ENCODE assay signal across 16 cellular contexts in genomic region chr6:31573239-31574105, GRCh38. TPM values are rescaled to one million over a fixed set of nuclear protein-coding genes. Genes with fewer than 3 reads are reported as not detected.
DNase-seq lines count a peak whose midpoint lies in the region; ATAC-seq and TF ChIP-seq lines count a peak whose summit lies in the region.
"Had no signal": no experiment of that assay in that cellular context is flagged by ENCODE, and none has a peak within 500 bp of the region (broad histone marks: within the 10 kb centered on the region; RNA-seq: fewer than 3 reads in every experiment).

No MANE protein-coding gene starts in this region.

- H3K79me1 ChIP-seq in trophoblast cell (ENCODE audit: low read length): peaks cover 38% of the 10 kb centered on the region

- H3K4me3 ChIP-seq in OCI-LY3 (ENCODE audit: low read length): peak overlapping the region; percentile 98
- H3K4me3 ChIP-seq in trophoblast cell (ENCODE audit: low read depth, low read length): no peak overlapping the region
- H3K4me3 ChIP-seq: cardiac muscle cell, SK-N-MC, tibial artery had no signal

- H3K36me3 ChIP-seq in OCI-LY3 (replicated peaks; ENCODE audit: low read depth, low read length) (peaks cover 45% of the 10 kb centered on the region), trophoblast cell (ENCODE audit: control insufficient read depth in 1 of 2, insufficient read depth in 2 of 2, low read length in 2 of 2) (no peaks in the 10 kb centered on the region)
- H3K36me3 ChIP-seq: cardiac muscle cell, tibial artery had no signal

- no peaks in the 10 kb centered on the region for H3K27me3 Mint-ChIP-seq in activated T-cell treated with anti-CD3 and anti-CD28 coated beads, Interleukin-2, amount 50 U/mL, for 4 hours (ENCODE audit: low read depth)
- no peaks in the 10 kb centered on the region for H3K27me3 Mint-ChIP-seq in central memory CD8-positive, alpha-beta T cell

- H2AK5ac ChIP-seq in trophoblast cell (ENCODE audit: low read length): peak overlapping the region; percentile 96

- peak overlapping the region; percentile 99 for H3K27ac Mint-ChIP-seq in central memory CD8-positive, alpha-beta T cell (ENCODE audit: low read depth)

- H3K9me3 ChIP-seq in OCI-LY3 (ENCODE audit: insufficient read depth, low read length) (no peaks in the 10 kb centered on the region), trophoblast cell (ENCODE audit: insufficient read depth, low read depth, low read length) (no peaks in the 10 kb centered on the region)
- H3K9me3 ChIP-seq: tibial artery had no signal

- peak overlapping the region; percentile 96 for H3K4me3 Mint-ChIP-seq in activated T-cell treated with anti-CD3 and anti-CD28 coated beads, Interleukin-2, amount 50 U/mL, for 4 hours
- peak overlapping the region; percentile 91 for H3K4me3 Mint-ChIP-seq in central memory CD8-positive, alpha-beta T cell

- H3K23ac ChIP-seq in trophoblast cell (ENCODE audit: low read length): no peak overlapping the region

- H2BK5ac ChIP-seq in trophoblast cell (ENCODE audit: low read depth, low read length, poor library complexity): peak overlapping the region; percentile 45

- H3K18ac ChIP-seq in trophoblast cell (ENCODE audit: low read length): peak overlapping the region; percentile 69

- peaks cover 25% of the 10 kb centered on the region for H4K20me1 ChIP-seq in OCI-LY3 (ENCODE audit: insufficient read depth, low read length)

- peak overlapping the region; percentile 50 for H3K14ac ChIP-seq in trophoblast cell (ENCODE audit: low read length)

- TF ChIP-seq CTCF in OCI-LY3 (IDR thresholded peaks at IDR 0.05; ENCODE audit: low read depth, low read length): no peak

- no CpG with 5 or more reads among the region's 9 CpGs for WGBS in trophoblast cell (ENCODE audit: extremely low coverage, insufficient coverage, insufficient read length)

- H2BK12ac ChIP-seq in trophoblast cell (ENCODE audit: low read length): peak overlapping the region; percentile 93

- peak overlapping the region; percentile 80 for H2BK120ac ChIP-seq in trophoblast cell (ENCODE audit: insufficient read depth, low read length, poor library complexity)

- peaks cover 77% of the 10 kb centered on the region for H3K4me1 Mint-ChIP-seq in activated T-cell treated with anti-CD3 and anti-CD28 coated beads, Interleukin-2, amount 50 U/mL, for 4 hours (ENCODE audit: low read depth)
- H3K4me1 Mint-ChIP-seq in central memory CD8-positive, alpha-beta T cell: peaks cover 89% of the 10 kb centered on the region

- H3K27me3 ChIP-seq in OCI-LY3 (ENCODE audit: low read depth, low read length): no peaks in the 10 kb centered on the region
- H3K27me3 ChIP-seq in trophoblast cell (ENCODE audit: insufficient read depth, low read length): no peaks in the 10 kb centered on the region
- H3K27me3 ChIP-seq: cardiac muscle cell had no signal

- H2AFZ ChIP-seq in OCI-LY3 (ENCODE audit: low read depth, low read length) (no peak overlapping the region), trophoblast cell (ENCODE audit: insufficient read depth, low read length, poor library complexity) (no peak overlapping the region)
- H2AFZ ChIP-seq: parathyroid adenoma had no signal

- H3K27ac ChIP-seq in OCI-LY3 (ENCODE audit: low read length): peak overlapping the region; percentile 100
- H3K27ac ChIP-seq in trophoblast cell (ENCODE audit: low read depth, low read length): no peak overlapping the region
- H3K27ac ChIP-seq: cardiac muscle cell, parathyroid adenoma, SK-N-MC, tibial artery had no signal

- H3K4me2 ChIP-seq in OCI-LY3 (ENCODE audit: low read length): peak overlapping the region; percentile 100
- H3K4me2 ChIP-seq in trophoblast cell (ENCODE audit: low read length): no peak overlapping the region

- DNase-seq in activated T-cell treated with anti-CD3 and anti-CD28 coated beads, Interleukin-2, amount 50 U/mL, for 4 hours: no peak
- no peak for DNase-seq in activated T-cell treated with anti-CD3 and anti-CD28 coated beads, Interleukin-2, amount 50 U/mL, for 1 hour
- no peak for DNase-seq in central memory CD8-positive, alpha-beta T cell (ENCODE audit: low spot score in 2 of 2)
- peak in 1 of 2 donors; percentile 26 for DNase-seq in trophoblast cell
- no peak for DNase-seq in DMS53 treated with DMSO at 0.1 percent for 48 hours (lab: John Stamatoyannopoulos, UW; ENCODE audit: unreplicated experiment)
- DNase-seq: activated gamma-delta T cell, NCI-H1105, tibial artery had no signal

- H3K79me2 ChIP-seq in OCI-LY3 (ENCODE audit: low read length) (peaks cover 96% of the 10 kb centered on the region), trophoblast cell (ENCODE audit: control insufficient read depth, insufficient read depth, low read length, poor library complexity) (no peaks in the 10 kb centered on the region)
- H3K79me2 ChIP-seq: parathyroid adenoma had no signal

- peak overlapping the region; percentile 51 for H4K8ac ChIP-seq in trophoblast cell (ENCODE audit: low read depth, low read length)

- H4K91ac ChIP-seq in trophoblast cell (ENCODE audit: low read depth, low read length): peak overlapping the region; percentile 82

- H3K4me1 ChIP-seq in OCI-LY3 (ENCODE audit: low read length): peaks cover 59% of the 10 kb centered on the region
- peaks cover 41 to 49% of the 10 kb centered on the region in 2 experiments for H3K4me1 ChIP-seq in trophoblast cell (ENCODE audit: control insufficient read depth in 1 of 2, insufficient read depth in 2 of 2, low read length in 2 of 2)
- H3K4me1 ChIP-seq: parathyroid adenoma, tibial artery had no signal

- H4K12ac ChIP-seq in trophoblast cell (ENCODE audit: low read depth, low read length): no peak overlapping the region

- H3K36me3 Mint-ChIP-seq in activated T-cell treated with anti-CD3 and anti-CD28 coated beads, Interleukin-2, amount 50 U/mL, for 4 hours (ENCODE audit: insufficient read depth): peaks cover 48% of the 10 kb centered on the region
- H3K36me3 Mint-ChIP-seq in central memory CD8-positive, alpha-beta T cell (ENCODE audit: insufficient read depth): peaks cover 41% of the 10 kb centered on the region

- no peak for ATAC-seq in activated T-cell treated with anti-CD3 and anti-CD28 coated beads, Interleukin-2, amount 50 U/mL, for 4 hours
- no peak for ATAC-seq in central memory CD8-positive, alpha-beta T cell (replicated peaks; ENCODE audit: extremely low read depth, poor library complexity, severe bottlenecking)
- ATAC-seq in GM19455 (IDR thresholded peaks at IDR 0.05; ENCODE audit: unreplicated experiment) (no peak), HG03097 (IDR thresholded peaks at IDR 0.05; ENCODE audit: low FRiP score, unreplicated experiment) (no peak)

- peak overlapping the region; percentile 19 for H3K4ac ChIP-seq in trophoblast cell (ENCODE audit: low read depth, low read length)

- no peaks in the 10 kb centered on the region for H3K9me3 Mint-ChIP-seq in activated T-cell treated with anti-CD3 and anti-CD28 coated beads, Interleukin-2, amount 50 U/mL, for 4 hours
- H3K9me3 Mint-ChIP-seq in central memory CD8-positive, alpha-beta T cell: no peaks in the 10 kb centered on the region

- peak overlapping the region; percentile 92 for H3K9ac ChIP-seq in OCI-LY3 (ENCODE audit: low read length)
- H3K9ac ChIP-seq in trophoblast cell (ENCODE audit: low read length): no peak overlapping the region
- H3K9ac ChIP-seq: parathyroid adenoma had no signal

RNA-seq across cellular contexts. Expression of gene LTA, which starts 1.4 kb away (rescaled TPM):
- 1,000 to 10,000 TPM; 1,238 to 1,641 (median 1,296) TPM for total RNA-seq in activated T-cell treated with anti-CD3 and anti-CD28 coated beads, Interleukin-2, amount 50 U/mL, for 4 hours
- 0.16 and 0.26 TPM in 2 replicates for polyA plus RNA-seq in trophoblast cell (2013)
- total RNA-seq: cardiac muscle cell, frontal cortex had no signal
- polyA plus RNA-seq: AG04450, cardiac muscle cell had no signal

RNA-seq across cellular contexts. Expression of gene TNF, which starts 1.9 kb away (rescaled TPM):
- 100 to 1,000 TPM; 485 to 701 (median 587) TPM for total RNA-seq in activated T-cell treated with anti-CD3 and anti-CD28 coated beads, Interleukin-2, amount 50 U/mL, for 4 hours
- 2.0 and 2.1 TPM in 2 replicates for polyA plus RNA-seq in trophoblast cell (2013)
- total RNA-seq: cardiac muscle cell, frontal cortex had no signal
- polyA plus RNA-seq: AG04450, cardiac muscle cell had no signal

RNA-seq across cellular contexts. Expression of gene LTB, which starts 8.8 kb away (rescaled TPM):
- 100 to 1,000 TPM; 161 to 210 (median 186) TPM for total RNA-seq in activated T-cell treated with anti-CD3 and anti-CD28 coated beads, Interleukin-2, amount 50 U/mL, for 4 hours
- polyA plus RNA-seq in trophoblast cell (2013): 3.6 and 3.9 TPM in 2 replicates
- total RNA-seq: cardiac muscle cell, frontal cortex had no signal
- polyA plus RNA-seq: AG04450 had no signal

RNA-seq across cellular contexts. Expression of gene LST1, which starts 12.6 kb away (rescaled TPM):
- 1 to 10 TPM; 4.8 to 7.9 (median 7.0) TPM for total RNA-seq in activated T-cell treated with anti-CD3 and anti-CD28 coated beads, Interleukin-2, amount 50 U/mL, for 4 hours
- polyA plus RNA-seq in trophoblast cell (2013): 0.31 and 0.34 TPM in 2 replicates
- total RNA-seq: cardiac muscle cell had no signal
- polyA plus RNA-seq: AG04450, cardiac muscle cell had no signal

RNA-seq across cellular contexts. Expression of gene NCR3, which starts 19.3 kb away (rescaled TPM):
- total RNA-seq in activated T-cell treated with anti-CD3 and anti-CD28 coated beads, Interleukin-2, amount 50 U/mL, for 4 hours: 10 to 100 TPM in 1 of 3 donors, 1 to 10 TPM in 2; 6.0 to 27.3 (median 8.4) TPM
- not detected in 2 replicates for polyA plus RNA-seq in trophoblast cell (2013)
- total RNA-seq: cardiac muscle cell, frontal cortex had no signal
- polyA plus RNA-seq: AG04450, cardiac muscle cell had no signal
